In genomic region chr7:84578825-84579224, GRCh38 we compare ENCODE assay signal across 9 cellular contexts.
"Had no signal": no experiment of that assay in that cellular context is flagged by ENCODE, and none has a peak within 500 bp of the region (broad histone marks: within the 10 kb centered on the region; RNA-seq: fewer than 3 reads in every experiment).

No MANE protein-coding gene starts in this region.

- H3K9me3 ChIP-seq: HAP-1 had no signal

- H3K4me3 Mint-ChIP-seq: HFFc6 had no signal

- H3K4me2 ChIP-seq: KMS-11 had no signal

- H3K9ac ChIP-seq: GM23248, KMS-11 had no signal

- ATAC-seq: HCT116 had no signal

- DNase-seq: GM23248, GOT3, H7, HFFc6, KBM-7 had no signal

- H3K27ac Mint-ChIP-seq: HFFc6 had no signal

- H3K4me1 ChIP-seq: HAP-1 had no signal

- FAIRE-seq: HTR-8/SVneo had no signal

- H3K9me3 Mint-ChIP-seq: HFFc6 had no signal

- H3K27ac ChIP-seq: GM23248, KMS-11 had no signal

- H3K36me3 ChIP-seq: HAP-1 had no signal

- H2AFZ ChIP-seq: GM23248 had no signal

- H3K4me3 ChIP-seq: GM23248, HAP-1 had no signal
